ENCODE assay signal across 1 cellular context in genomic region chr2:100142393-100142792, GRCh38.
TF ChIP-seq lines count a peak whose summit lies in the region.

Gene AFF3, minus strand, starts transcription at chr2:100142590. Its CDS starts 38,136 bp downstream, at chr2:100104454.

TF ChIP-seq in HepG2, 621 proteins besides CTCF, POLR2A, EP300 and RAD21 (continued from another document):
- TF ChIP-seq ATF4 (CRISPR knock-in tag; IDR thresholded peaks at IDR 0.05) (no peak), ZMYM2 (CRISPR knock-in tag; IDR thresholded peaks at IDR 0.05) (no peak), ARNT2 (CRISPR knock-in tag; IDR thresholded peaks at IDR 0.05; ENCODE audit: low read depth) (no peak), XBP1 (CRISPR knock-in tag; IDR thresholded peaks at IDR 0.05) (no peak), RXRB (CRISPR knock-in tag; IDR thresholded peaks at IDR 0.05; ENCODE audit: borderline replicate concordance) (no peak), FOXK1 (CRISPR knock-in tag; IDR thresholded peaks at IDR 0.05; ENCODE audit: borderline replicate concordance, low read depth) (no peak), ZBED4 (CRISPR knock-in tag; IDR thresholded peaks at IDR 0.05; ENCODE audit: borderline replicate concordance) (no peak), MXD3 (CRISPR knock-in tag; IDR thresholded peaks at IDR 0.05) (no peak), SMARCC2 (IDR thresholded peaks at IDR 0.05) (no peak)
